Comparison of ENCODE assay signal across 20 cellular contexts in genomic region chr1:25355841-25356395, GRCh38. TPM values are rescaled to one million over a fixed set of nuclear protein-coding genes. Genes with fewer than 3 reads are reported as not detected.
A peak's percentile ranks its signal among the peaks of the same experiment; 100 is the strongest.
DNase-seq lines count a peak whose midpoint lies in the region; ATAC-seq, FAIRE-seq and TF ChIP-seq lines count a peak whose summit lies in the region.
"Had no signal": no experiment of that assay in that cellular context is flagged by ENCODE, and none has a peak within 500 bp of the region (broad histone marks: within the 10 kb centered on the region; RNA-seq: fewer than 3 reads in every experiment).

No MANE protein-coding gene starts in this region.

- H3K27me3 ChIP-seq in trophoblast cell (ENCODE audit: insufficient read depth, low read length) (no peaks in the 10 kb centered on the region), stomach (no peaks in the 10 kb centered on the region)
- H3K27me3 ChIP-seq: tibial artery had no signal

- H3K4me3 ChIP-seq in trophoblast cell (ENCODE audit: low read depth, low read length) = no peak overlapping the region
- no peak overlapping the region for H3K4me3 ChIP-seq in mucosa of descending colon
- H3K4me3 ChIP-seq in stomach = no peak overlapping the region
- H3K4me3 ChIP-seq: tibial artery had no signal

- no peaks in the 10 kb centered on the region for H3K79me2 ChIP-seq in trophoblast cell (ENCODE audit: control insufficient read depth, insufficient read depth, low read length, poor library complexity)

- ATAC-seq in activated T-cell treated with anti-CD3 and anti-CD28 coated beads, Interleukin-2, amount 50 U/mL, for 4 hours = peak; percentile 29 to 35
- ATAC-seq in mucosa of descending colon = no peak
- ATAC-seq: left colon had no signal

- no peak overlapping the region for H3K4me3 Mint-ChIP-seq in activated T-cell treated with anti-CD3 and anti-CD28 coated beads, Interleukin-2, amount 50 U/mL, for 4 hours
- H3K4me3 Mint-ChIP-seq in activated naive CD8-positive, alpha-beta T cell treated with anti-CD3 and anti-CD28 coated beads for 36 hours = peak overlapping the region; percentile 9
- H3K4me3 Mint-ChIP-seq: activated B cell treated with CpG ODN at 0.5 μM for 24 hours had no signal

- peaks cover 24% of the 10 kb centered on the region for H3K4me1 Mint-ChIP-seq in activated T-cell treated with anti-CD3 and anti-CD28 coated beads, Interleukin-2, amount 50 U/mL, for 4 hours (ENCODE audit: low read depth)
- H3K4me1 Mint-ChIP-seq in activated naive CD8-positive, alpha-beta T cell treated with anti-CD3 and anti-CD28 coated beads for 36 hours = peaks cover 30% of the 10 kb centered on the region
- H3K4me1 Mint-ChIP-seq: activated B cell treated with CpG ODN at 0.5 μM for 24 hours had no signal

- TF ChIP-seq POLR2A in GM12892 (IDR thresholded peaks at IDR 0.05; ENCODE audit: low read depth, low read length) (no peak), stomach (IDR thresholded peaks at IDR 0.05) (no peak)

- H4K8ac ChIP-seq in trophoblast cell (ENCODE audit: low read depth, low read length) = no peak overlapping the region

- no peak overlapping the region for H3K23ac ChIP-seq in trophoblast cell (ENCODE audit: low read length)

- no peaks in the 10 kb centered on the region for H3K9me3 ChIP-seq in KOPT-K1 (ENCODE audit: insufficient read depth, low read length, poor library complexity, severe bottlenecking)
- H3K9me3 ChIP-seq in trophoblast cell (ENCODE audit: insufficient read depth, low read depth, low read length) = peaks cover 2% of the 10 kb centered on the region
- no peaks in the 10 kb centered on the region for H3K9me3 ChIP-seq in mucosa of descending colon
- H3K9me3 ChIP-seq in stomach = no peaks in the 10 kb centered on the region
- H3K9me3 ChIP-seq: tibial artery had no signal

- TF ChIP-seq EP300 in stomach (IDR thresholded peaks at IDR 0.05) = no peak

- no peaks in the 10 kb centered on the region for H3K27me3 Mint-ChIP-seq in activated T-cell treated with anti-CD3 and anti-CD28 coated beads, Interleukin-2, amount 50 U/mL, for 4 hours (ENCODE audit: low read depth)
- H3K27me3 Mint-ChIP-seq in activated naive CD8-positive, alpha-beta T cell treated with anti-CD3 and anti-CD28 coated beads for 36 hours = no peaks in the 10 kb centered on the region
- H3K27me3 Mint-ChIP-seq: activated B cell treated with CpG ODN at 0.5 μM for 24 hours had no signal

- no peak overlapping the region for H2BK12ac ChIP-seq in trophoblast cell (ENCODE audit: low read length)

- H3K9ac ChIP-seq in trophoblast cell (ENCODE audit: low read length) = no peak overlapping the region
- H3K9ac ChIP-seq: KMS-11 had no signal

- no CpG with 5 or more reads among the region's 6 CpGs for WGBS in trophoblast cell (ENCODE audit: extremely low coverage, insufficient coverage, insufficient read length)
- WGBS in stomach, 5 donors = 79 to 86% (median 84%) methylated on average over 6 of the region's 6 CpGs

- no peaks in the 10 kb centered on the region for H3K4me1 ChIP-seq in trophoblast cell (ENCODE audit: control insufficient read depth in 1 of 2, insufficient read depth in 2 of 2, low read length in 2 of 2)
- H3K4me1 ChIP-seq in mucosa of descending colon (ENCODE audit: low read depth) = no peaks in the 10 kb centered on the region
- H3K4me1 ChIP-seq in stomach = no peaks in the 10 kb centered on the region

- intact Hi-C loops in mucosa of descending colon (cut with DNase I, micrococcal nuclease) = no loop called here
- intact Hi-C loops in stomach (cut with DNase I; ENCODE audit: low total_unique reads) = no loop called here

- peaks cover 32% of the 10 kb centered on the region for H3K36me3 Mint-ChIP-seq in activated T-cell treated with anti-CD3 and anti-CD28 coated beads, Interleukin-2, amount 50 U/mL, for 4 hours (ENCODE audit: insufficient read depth)
- H3K36me3 Mint-ChIP-seq in activated naive CD8-positive, alpha-beta T cell treated with anti-CD3 and anti-CD28 coated beads for 36 hours = peaks cover 24% of the 10 kb centered on the region

- no peak overlapping the region for H3K4me2 ChIP-seq in trophoblast cell (ENCODE audit: low read length)
- H3K4me2 ChIP-seq: KMS-11 had no signal

- H2BK120ac ChIP-seq in trophoblast cell (ENCODE audit: insufficient read depth, low read length, poor library complexity) = no peak overlapping the region

- no peak overlapping the region for H2AK5ac ChIP-seq in trophoblast cell (ENCODE audit: low read length)

- H3K4ac ChIP-seq in trophoblast cell (ENCODE audit: low read depth, low read length) = no peak overlapping the region

- peaks cover 84% of the 10 kb centered on the region for H3K36me3 ChIP-seq in KOPT-K1 (ENCODE audit: insufficient read depth, low read length)
- peaks cover 15 to 20% of the 10 kb centered on the region in 2 experiments for H3K36me3 ChIP-seq in trophoblast cell (ENCODE audit: control insufficient read depth in 1 of 2, insufficient read depth in 2 of 2, low read length in 2 of 2)
- H3K36me3 ChIP-seq in mucosa of descending colon (ENCODE audit: low read depth) = no peaks in the 10 kb centered on the region
- H3K36me3 ChIP-seq in stomach = peaks cover 50 to 100% (median 96%) of the 10 kb centered on the region in 4 donors

- no peaks in the 10 kb centered on the region for H3K9me3 Mint-ChIP-seq in activated T-cell treated with anti-CD3 and anti-CD28 coated beads, Interleukin-2, amount 50 U/mL, for 4 hours
- no peaks in the 10 kb centered on the region for H3K9me3 Mint-ChIP-seq in activated naive CD8-positive, alpha-beta T cell treated with anti-CD3 and anti-CD28 coated beads for 36 hours
- H3K9me3 Mint-ChIP-seq: activated B cell treated with CpG ODN at 0.5 μM for 24 hours had no signal

- no peak overlapping the region for H2BK5ac ChIP-seq in trophoblast cell (ENCODE audit: low read depth, low read length, poor library complexity)

- H4K91ac ChIP-seq in trophoblast cell (ENCODE audit: low read depth, low read length) = no peak overlapping the region

- H3K14ac ChIP-seq in trophoblast cell (ENCODE audit: low read length) = no peak overlapping the region

- H3K27ac Mint-ChIP-seq in activated naive CD8-positive, alpha-beta T cell treated with anti-CD3 and anti-CD28 coated beads for 36 hours = peak overlapping the region; percentile 88
- H3K27ac Mint-ChIP-seq: activated B cell treated with CpG ODN at 0.5 μM for 24 hours had no signal

- TF ChIP-seq CTCF in mucosa of descending colon (IDR thresholded peaks at IDR 0.05) (no peak), stomach (IDR thresholded peaks at IDR 0.05) (no peak)

- H3K27ac ChIP-seq in KOPT-K1 (ENCODE audit: low read depth, low read length, poor library complexity, severe bottlenecking) (peak overlapping the region; percentile 26), trophoblast cell (ENCODE audit: low read depth, low read length) (no peak overlapping the region), stomach (no peak overlapping the region)
- H3K27ac ChIP-seq: HL-60, KMS-11, tibial artery had no signal

- DNase-seq in activated T-cell treated with anti-CD3 and anti-CD28 coated beads, Interleukin-2, amount 50 U/mL, for 4 hours = no peak
- no peak for DNase-seq in activated T-cell treated with anti-CD3 and anti-CD28 coated beads, Interleukin-2, amount 50 U/mL, for 48 hours
- peak; percentile 5 for DNase-seq in activated naive CD8-positive, alpha-beta T cell treated with anti-CD3 and anti-CD28 coated beads for 36 hours
- peak; percentile 68 to 89 for DNase-seq in trophoblast cell
- DNase-seq in GM12892 (ENCODE audit: insufficient read length) = no peak
- no peak for DNase-seq in mucosa of descending colon
- DNase-seq in stomach = no peak
- DNase-seq: activated B cell treated with CpG ODN at 0.5 μM for 24 hours, Calu3, dermis blood vessel endothelial cell, hippocampal formation, left colon, NCI-H1436 treated with DMSO at 0.1 percent for 48 hours, NCI-H510A treated with DMSO at 0.1 percent for 48 hours, SW 1271, tibial artery had no signal

- no peak for FAIRE-seq in GM12892 (lab: Jason Lieb, UNC)
- FAIRE-seq: GM19239 had no signal

- H2AFZ ChIP-seq in trophoblast cell (ENCODE audit: insufficient read depth, low read length, poor library complexity) = no peak overlapping the region

- H3K18ac ChIP-seq in trophoblast cell (ENCODE audit: low read length) = no peak overlapping the region

- no peaks in the 10 kb centered on the region for H3K79me1 ChIP-seq in trophoblast cell (ENCODE audit: low read length)

- H4K12ac ChIP-seq in trophoblast cell (ENCODE audit: low read depth, low read length) = no peak overlapping the region

RNA-seq across cellular contexts. Expression of gene TMEM50A, which starts 17.8 kb away (rescaled TPM):
- 10 to 100 TPM; 82.5 to 92.9 (median 90.5) TPM for total RNA-seq in activated T-cell treated with anti-CD3 and anti-CD28 coated beads, Interleukin-2, amount 50 U/mL, for 4 hours
- 100 to 1,000 TPM in 1 of 2 experiments, 10 to 100 TPM in 1; 89.9 to 101 TPM for total RNA-seq in activated naive CD8-positive, alpha-beta T cell treated with anti-CD3 and anti-CD28 coated beads for 36 hours
- polyA plus RNA-seq in trophoblast cell (2013) = 114 and 116 TPM in 2 replicates
- polyA plus RNA-seq in GM12892 (2012; ENCODE audit: missing spikeins) = 58.2 TPM
- total RNA-seq in mucosa of descending colon = 100 to 1,000 TPM; 110 to 149 (median 134) TPM
- 100 to 1,000 TPM in 1 of 5 donors, 10 to 100 TPM in 4; 27.2 to 115 (median 67.2) TPM for total RNA-seq in stomach
- 10 to 100 TPM; 40.5 to 83.3 (median 43.7) TPM for polyA plus RNA-seq in stomach

Comparison
In these comparisons a context has a peak if more than half of its experiments do, and no peak if none do; other contexts are left out.
1. DNase-seq: peak in activated naive CD8-positive, alpha-beta T cell treated with anti-CD3 and anti-CD28 coated beads for 36 hours (single experiment) and trophoblast cell (2 of 2); none in activated T-cell treated with anti-CD3 and anti-CD28 coated beads, Interleukin-2, amount 50 U/mL, for 4 hours (single experiment), activated T-cell treated with anti-CD3 and anti-CD28 coated beads, Interleukin-2, amount 50 U/mL, for 48 hours (0 of 2), GM12892 (single experiment), mucosa of descending colon (0 of 3) and stomach (single experiment).